In genomic region chr12:26062566-26062965, GRCh38 we compare ENCODE assay signal across 18 cellular contexts.
DNase-seq lines count a peak whose midpoint lies in the region; ATAC-seq, FAIRE-seq and TF ChIP-seq lines count a peak whose summit lies in the region.
"Had no signal": no experiment of that assay in that cellular context is flagged by ENCODE, and none has a peak within 500 bp of the region (broad histone marks: within the 10 kb centered on the region; RNA-seq: fewer than 3 reads in every experiment).

No MANE protein-coding gene starts in this region.

- POLR2A ChIA-PET in PC-9 (lab: Charles Lee; ENCODE audit: unreplicated experiment) = interaction anchor here (0.5 to 0.6 kb wide), 2 partner anchors 223 to 434 kb away, joined by 5 read pairs; no protein-coding TSS in a partner anchor

- intact Hi-C loops in PC-9 (cut with micrococcal nuclease; ENCODE audit: unreplicated experiment) (no loop called here), esophagus squamous epithelium (cut with DNase I) (no loop called here), Right ventricle myocardium superior (cut with DNase I) (no loop called here)

- no peaks in the 10 kb centered on the region for H3K79me2 ChIP-seq in PC-9 (ENCODE audit: low read depth)

- no peak for FAIRE-seq in GM19239 (lab: Jason Lieb, UNC)
- FAIRE-seq: frontal cortex, G401.6, GM18507, kidney had no signal

- no TSS peak for BruUV-seq in PC-9 (replicated peaks; lab: Mats Ljungman, UMichigan)

- no peak overlapping the region for H2AFZ ChIP-seq in PC-9

- no peak for TF ChIP-seq CTCF in PC-9 (conservative IDR thresholded peaks at IDR 0.05)
- no peak for TF ChIP-seq CTCF in epithelial cell of esophagus (IDR thresholded peaks at IDR 0.05; ENCODE audit: insufficient read depth, low read depth, low read length, missing control alignments)
- no peak for TF ChIP-seq CTCF in esophagus squamous epithelium (IDR thresholded peaks at IDR 0.05)

- DNase-seq in GM03348 (ENCODE audit: low spot score) (peak; percentile 66), PC-9 (peak; percentile 11 to 48), epithelial cell of esophagus (ENCODE audit: low read depth) (peak; percentile 57), non-pigmented ciliary epithelial cell (ENCODE audit: low read depth) (peak; percentile 46), NCI-H82 (lab: John Stamatoyannopoulos, UW) (no peak), GM19239 (ENCODE audit: insufficient read length, low spot score) (no peak), esophagus squamous epithelium (lab: John Stamatoyannopoulos, UW) (no peak), Right ventricle myocardium superior (no peak)
- DNase-seq: activated naive CD4-positive, alpha-beta T cell treated with anti-CD3 and anti-CD28 coated beads, Interleukin-2, amount 10 ng/mL, durations not matched to agents 7 days and 5 days; CD4-positive, CD25-positive, alpha-beta regulatory T cell; kidney; NCI-H1436 treated with DMSO at 0.1 percent for 48 hours; NCI-H526 treated with DMSO at 0.1 percent for 48 hours; psoas muscle had no signal

- WGBS in esophagus squamous epithelium, 2 donors = 53 to 61% methylated on average over 4 of the region's 4 CpGs

- TF ChIP-seq POLR2A in esophagus squamous epithelium (IDR thresholded peaks at IDR 0.05) = no peak

- no peaks in the 10 kb centered on the region for H4K20me1 ChIP-seq in PC-9 (ENCODE audit: insufficient read depth)

- CTCF ChIA-PET in PC-9 (lab: Charles Lee) = no interaction called here

- H3F3A ChIP-seq in PC-9 (ENCODE audit: insufficient read depth, low read depth) = peaks cover 5% of the 10 kb centered on the region

- H3K4me2 ChIP-seq in PC-9 = no peak overlapping the region

- H3K27ac ChIP-seq in PC-9 = no peak overlapping the region
- no peak overlapping the region for H3K27ac ChIP-seq in esophagus squamous epithelium
- H3K27ac ChIP-seq: psoas muscle had no signal

- H3K9me3 ChIP-seq in PC-9 (ENCODE audit: insufficient read depth, low read depth) = no peaks in the 10 kb centered on the region; the same call in 1 of the 2 replicates
- no peaks in the 10 kb centered on the region for H3K9me3 ChIP-seq in esophagus squamous epithelium
- H3K9me3 ChIP-seq: psoas muscle had no signal

- ATAC-seq in Right ventricle myocardium superior (ENCODE audit: poor library complexity) = no peak
- ATAC-seq: stimulated activated memory B cell treated with anti-CD40 and anti-IgM and Interleukin-4, amounts not matched to agents 10 μg/mL and 1 μg/mL and 100 μg/mL, for 72 hours had no signal

- no peak overlapping the region for H3K4me3 ChIP-seq in PC-9
- no peak overlapping the region for H3K4me3 ChIP-seq in epithelial cell of esophagus (ENCODE audit: low read length)
- H3K4me3 ChIP-seq in esophagus squamous epithelium = no peak overlapping the region
- H3K4me3 ChIP-seq: psoas muscle had no signal

- H3K9me2 ChIP-seq in PC-9 (ENCODE audit: insufficient read depth) = no peaks in the 10 kb centered on the region

- H3K27me3 ChIP-seq in PC-9 (ENCODE audit: insufficient read depth, low read depth) (no peaks in the 10 kb centered on the region), esophagus squamous epithelium (no peaks in the 10 kb centered on the region)

- H3K4me1 ChIP-seq in PC-9 (replicated peaks; ENCODE audit: insufficient read depth) = peaks cover 12% of the 10 kb centered on the region
- H3K4me1 ChIP-seq in esophagus squamous epithelium = no peaks in the 10 kb centered on the region

- H3K36me3 ChIP-seq in PC-9 (ENCODE audit: low read depth) = no peaks in the 10 kb centered on the region
- H3K36me3 ChIP-seq in esophagus squamous epithelium = no peaks in the 10 kb centered on the region

Comparison
In these comparisons a context has a peak if more than half of its experiments do, and no peak if none do; other contexts are left out.
1. DNase-seq: peak in GM03348 (single experiment), PC-9 (2 of 2), epithelial cell of esophagus (single experiment) and non-pigmented ciliary epithelial cell (single experiment); none in NCI-H82 (single experiment), GM19239 (single experiment), esophagus squamous epithelium (single experiment) and Right ventricle myocardium superior (single experiment).